In the genomic region with DNA sequence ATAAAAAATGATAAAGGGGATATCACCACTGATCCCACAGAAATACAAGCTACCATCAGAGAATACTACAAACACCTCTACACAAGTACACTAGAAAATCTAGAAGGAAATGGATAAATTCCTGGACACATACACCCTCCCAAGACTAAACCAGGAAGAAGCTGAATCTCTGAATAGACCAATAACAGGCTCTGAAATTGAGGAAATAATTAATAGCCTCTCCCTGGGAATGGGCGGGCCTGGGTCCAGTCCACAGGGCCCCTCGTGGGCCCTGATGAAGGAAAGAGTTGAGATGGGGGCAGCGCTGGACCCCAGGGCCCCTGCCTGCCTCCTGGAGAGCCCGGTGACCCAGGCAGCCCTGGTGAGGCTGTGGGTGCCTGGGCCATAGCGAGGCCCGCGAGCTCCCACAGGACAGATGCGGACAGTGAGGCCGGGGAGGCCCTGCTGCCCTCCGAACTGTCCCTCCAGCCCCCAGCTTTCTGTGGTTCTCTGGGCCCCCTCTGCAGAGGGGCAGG, we compare ENCODE assay signal across 8 cellular contexts.
DNase-seq lines count a peak whose midpoint lies in the region; ATAC-seq, FAIRE-seq and TF ChIP-seq lines count a peak whose summit lies in the region.
"Not testable (repeated sequence)": the region's sequence is repeated elsewhere in the genome, so short reads cannot be mapped to it uniquely, and the experiment has no call there.

No MANE protein-coding gene starts in this region.

- H3K4me2 ChIP-seq in astrocyte (ENCODE audit: low read length), result peak overlapping the region; percentile 97

- POLR2A ChIA-PET in Caco-2 (lab: Charles Lee), result interaction anchor here (1.0 kb wide), 1 partner anchor 9 kb away, joined by 4 read pairs; no protein-coding TSS in a partner anchor

- H3K4me3 Mint-ChIP-seq in Caco-2 (ENCODE audit: unreplicated experiment) (peak overlapping the region; percentile 80), astrocyte (ENCODE audit: unreplicated experiment) (peak overlapping the region; percentile 84)
- peak overlapping the region; percentile 95 for H3K4me3 Mint-ChIP-seq in stimulated activated naive CD8-positive, alpha-beta T cell treated with anti-CD3 and anti-CD28 coated beads, Interleukin-15, Interleukin-2, amounts not matched to agents 100 ng/mL and 50 ng/mL, for 24 hours

- intact Hi-C loops in Caco-2 (cut with micrococcal nuclease; ENCODE audit: unreplicated experiment), result loop anchor here (1.0 to 2.0 kb wide), 2 partner anchors 7 to 121 kb away; no protein-coding TSS in a partner anchor

- CTCF ChIA-PET in Caco-2 (lab: Charles Lee), result interaction anchor here (1.0 to 1.8 kb wide), 5 partner anchors 8 to 121 kb away, joined by 3 to 28 read pairs (median 5); no protein-coding TSS in a partner anchor

- not testable (repeated sequence) for H3K4me1 ChIP-seq in Caco-2; SJCRH30; mucosa of rectum (ENCODE audit: control insufficient read depth in 2 of 2, insufficient read depth in 2 of 2, low read length in 2 of 2)
- peaks cover 15% of the 10 kb centered on the region for H3K4me1 ChIP-seq in astrocyte (ENCODE audit: insufficient read depth, low read length)
- H3K4me1 ChIP-seq in foreskin keratinocyte, result peaks cover 24% of the 10 kb centered on the region

- not testable (repeated sequence) for TF ChIP-seq CTCF in Caco-2 (IDR thresholded peaks at IDR 0.05; ENCODE audit: insufficient read depth in 1 of 2, low read depth in 1 of 2, low read length in 1 of 2, severe bottlenecking in 1 of 2, unreplicated experiment in 1 of 2); astrocyte (IDR thresholded peaks at IDR 0.05; ENCODE audit: insufficient read depth, low read depth, low read length); foreskin keratinocyte (conservative IDR thresholded peaks at IDR 0.05)

- not testable (repeated sequence) for H4K20me1 ChIP-seq in astrocyte (ENCODE audit: insufficient read depth, low read length)

- not testable (repeated sequence) for H3K36me3 Mint-ChIP-seq in Caco-2 (ENCODE audit: insufficient read depth, unreplicated experiment); astrocyte (ENCODE audit: low read depth, unreplicated experiment)
- H3K36me3 Mint-ChIP-seq in stimulated activated naive CD8-positive, alpha-beta T cell treated with anti-CD3 and anti-CD28 coated beads, Interleukin-15, Interleukin-2, amounts not matched to agents 100 ng/mL and 50 ng/mL, for 24 hours (ENCODE audit: low read depth), result peaks cover 16% of the 10 kb centered on the region

- H3K27ac Mint-ChIP-seq in Caco-2 (ENCODE audit: unreplicated experiment), result not testable (repeated sequence)
- peak overlapping the region; percentile 76 for H3K27ac Mint-ChIP-seq in astrocyte (ENCODE audit: unreplicated experiment)
- peak overlapping the region; percentile 91 for H3K27ac Mint-ChIP-seq in stimulated activated naive CD8-positive, alpha-beta T cell treated with anti-CD3 and anti-CD28 coated beads, Interleukin-15, Interleukin-2, amounts not matched to agents 100 ng/mL and 50 ng/mL, for 24 hours

- peak overlapping the region; percentile 53 for H3K4me3 ChIP-seq in Caco-2 (ENCODE audit: low read depth, low read length)
- peak overlapping the region; percentile 91 for H3K4me3 ChIP-seq in SJCRH30
- H3K4me3 ChIP-seq in astrocyte (ENCODE audit: insufficient read depth, low read depth, low read length), result peak overlapping the region; percentile 86
- peak overlapping the region; percentile 83 to 87 for H3K4me3 ChIP-seq in mucosa of rectum (ENCODE audit: low read length in 2 of 2)

- peak in 1 of 2 experiments; percentile 9 for DNase-seq in Caco-2
- DNase-seq in SJCRH30; astrocyte (ENCODE audit: low read depth); foreskin keratinocyte: not testable (repeated sequence)

- H3K27ac ChIP-seq in SJCRH30, result peak overlapping the region; percentile 51
- peak overlapping the region; percentile 99 for H3K27ac ChIP-seq in astrocyte (ENCODE audit: low read depth, low read length)
- peak overlapping the region; percentile 36 for H3K27ac ChIP-seq in foreskin keratinocyte
- peak overlapping the region; percentile 54 to 65 for H3K27ac ChIP-seq in mucosa of rectum (ENCODE audit: low read depth in 2 of 2, low read length in 2 of 2)

- not testable (repeated sequence) for H3K4me1 Mint-ChIP-seq in Caco-2 (ENCODE audit: low read depth, unreplicated experiment)
- peaks cover 20% of the 10 kb centered on the region for H3K4me1 Mint-ChIP-seq in astrocyte (ENCODE audit: low read depth, unreplicated experiment)
- peaks cover 39% of the 10 kb centered on the region for H3K4me1 Mint-ChIP-seq in stimulated activated naive CD8-positive, alpha-beta T cell treated with anti-CD3 and anti-CD28 coated beads, Interleukin-15, Interleukin-2, amounts not matched to agents 100 ng/mL and 50 ng/mL, for 24 hours (ENCODE audit: low read depth)

- not testable (repeated sequence) for H3K36me3 ChIP-seq in Caco-2 (ENCODE audit: control insufficient read depth, insufficient read depth, low read length); SJCRH30; astrocyte (ENCODE audit: insufficient read depth, low read length); mucosa of rectum (ENCODE audit: control insufficient read depth in 2 of 2, insufficient read depth in 2 of 2, low read length in 2 of 2)

- BruUV-seq in Caco-2 (replicated peaks; lab: Mats Ljungman, UMichigan), result not testable (repeated sequence)

- H3K9ac ChIP-seq in astrocyte (ENCODE audit: low read length) (peak overlapping the region; percentile 97), mucosa of rectum (ENCODE audit: low read depth in 1 of 2, low read length in 2 of 2) (peak overlapping the region; percentile 68 to 75)

- H2AFZ ChIP-seq in astrocyte (ENCODE audit: low read depth, low read length), result peak overlapping the region; percentile 88

- peaks cover 52% of the 10 kb centered on the region for H3K79me2 ChIP-seq in astrocyte (ENCODE audit: insufficient read depth, low read length)

- not testable (repeated sequence) for H3K9me3 ChIP-seq in Caco-2; SJCRH30 (replicated peaks); astrocyte (ENCODE audit: insufficient read depth, low read depth, low read length); mucosa of rectum (ENCODE audit: control insufficient read depth in 2 of 2, low read length in 2 of 2)

- ATAC-seq in GM21529 (IDR thresholded peaks at IDR 0.05; ENCODE audit: unreplicated experiment) (peak; percentile 19), HG03196 (IDR thresholded peaks at IDR 0.05; ENCODE audit: unreplicated experiment) (peak; percentile 16), foreskin keratinocyte (peak; percentile 17)

- not testable (repeated sequence) for H3K27me3 ChIP-seq in Caco-2 (replicated peaks; ENCODE audit: control insufficient read depth, insufficient read depth, low read length); SJCRH30; astrocyte (ENCODE audit: insufficient read depth, low read length); foreskin keratinocyte; mucosa of rectum (ENCODE audit: control insufficient read depth in 2 of 2, insufficient read depth in 2 of 2, low read length in 2 of 2)

- FAIRE-seq in astrocyte (lab: Jason Lieb, UNC), result not testable (repeated sequence)

- H3K27me3 Mint-ChIP-seq in Caco-2 (ENCODE audit: insufficient read depth, unreplicated experiment); astrocyte (ENCODE audit: low read depth, unreplicated experiment); stimulated activated naive CD8-positive, alpha-beta T cell treated with anti-CD3 and anti-CD28 coated beads, Interleukin-15, Interleukin-2, amounts not matched to agents 100 ng/mL and 50 ng/mL, for 24 hours: not testable (repeated sequence)

- not testable (repeated sequence) for H3K9me3 Mint-ChIP-seq in Caco-2 (ENCODE audit: unreplicated experiment); astrocyte (ENCODE audit: unreplicated experiment); stimulated activated naive CD8-positive, alpha-beta T cell treated with anti-CD3 and anti-CD28 coated beads, Interleukin-15, Interleukin-2, amounts not matched to agents 100 ng/mL and 50 ng/mL, for 24 hours

Comparison
In these comparisons a context has a peak if more than half of its experiments do, and no peak if none do; other contexts are left out.
1. H3K27ac ChIP-seq: peak in every context shown above with its lines; median percentile 99 in astrocyte; 60 in mucosa of rectum; 51 in SJCRH30; 36 in foreskin keratinocyte.